ENCODE assay signal across 8 cellular contexts in genomic region chr12:576613-577110, GRCh38.
A peak's percentile ranks its signal among the peaks of the same experiment; 100 is the strongest.
DNase-seq lines count a peak whose midpoint lies in the region; ATAC-seq and TF ChIP-seq lines count a peak whose summit lies in the region.

No MANE protein-coding gene starts in this region.

- no peak for TF ChIP-seq CTCF in CD4-positive, alpha-beta T cell (IDR thresholded peaks at IDR 0.05)
- no peak for TF ChIP-seq CTCF in MM.1S (IDR thresholded peaks at IDR 0.05; ENCODE audit: low read length)
- no peak for TF ChIP-seq CTCF in osteoblast (IDR thresholded peaks at IDR 0.05; ENCODE audit: extremely low read depth, low read depth, low read length)

- H3K4me1 ChIP-seq in MM.1S (ENCODE audit: low read length), result peaks cover 4% of the 10 kb centered on the region; the same call in 1 of the 2 replicates
- H3K4me1 ChIP-seq in osteoblast (ENCODE audit: insufficient read depth, low read length), result peaks cover 27% of the 10 kb centered on the region

- no peaks in the 10 kb centered on the region for H3K36me3 Mint-ChIP-seq in CD4-positive, alpha-beta T cell (ENCODE audit: low read depth)
- no peaks in the 10 kb centered on the region for H3K36me3 Mint-ChIP-seq in effector memory CD8-positive, alpha-beta T cell (ENCODE audit: insufficient read depth)

- H3K4me3 ChIP-seq in MM.1S (ENCODE audit: low read length) (no peak overlapping the region), osteoblast (ENCODE audit: insufficient read depth, low read length) (no peak overlapping the region)

- H3F3A ChIP-seq in MM.1S (ENCODE audit: insufficient read depth, low read length), result no peaks in the 10 kb centered on the region

- peak overlapping the region; percentile 22 for H3K27ac Mint-ChIP-seq in CD4-positive, alpha-beta T cell
- peak overlapping the region in 1 of 2 donors; percentile 88 for H3K27ac Mint-ChIP-seq in effector memory CD8-positive, alpha-beta T cell

- DNase-seq in CD4-positive, alpha-beta T cell, result no peak
- DNase-seq in MM.1S (no peak), osteoblast (ENCODE audit: insufficient read length, low spot score, missing footprints) (peak; percentile 51), anterior cingulate cortex (lab: John Stamatoyannopoulos, UW) (no peak), OCI-M2 (lab: John Stamatoyannopoulos, UW; ENCODE audit: unreplicated experiment) (no peak)
- DNase-seq in effector memory CD8-positive, alpha-beta T cell, result no peak

- H3K36me3 ChIP-seq in MM.1S (replicated peaks; ENCODE audit: insufficient read depth, low read length) (no peaks in the 10 kb centered on the region), osteoblast (ENCODE audit: insufficient read depth, low read length) (no peaks in the 10 kb centered on the region)

- no peaks in the 10 kb centered on the region for H3K9me3 ChIP-seq in CD4-positive, alpha-beta T cell (ENCODE audit: control insufficient read depth, low read length)
- H3K9me3 ChIP-seq in MM.1S (replicated peaks; ENCODE audit: insufficient read depth, low read length), result no peaks in the 10 kb centered on the region
- H3K9me3 ChIP-seq in osteoblast (ENCODE audit: low read depth, low read length), result no peaks in the 10 kb centered on the region

- no peaks in the 10 kb centered on the region for H4K20me1 ChIP-seq in MM.1S (ENCODE audit: insufficient read depth, low read length)
- H4K20me1 ChIP-seq in osteoblast (ENCODE audit: insufficient read depth, low read length), result no peaks in the 10 kb centered on the region

- H3K4me2 ChIP-seq in MM.1S (ENCODE audit: low read depth, low read length), result peak overlapping the region; percentile 35; the same call in 1 of the 2 replicates
- peak overlapping the region; percentile 45 for H3K4me2 ChIP-seq in osteoblast (ENCODE audit: insufficient read depth, low read length)

- intact Hi-C loops in CD4-positive, alpha-beta T cell (cut with DNase I, micrococcal nuclease), result loop anchor here (1.0 to 10.0 kb wide), 8 partner anchors 51 to 1028 kb away; partner anchors contain the start of genes NINJ2 (in 1 of the 2) and RAD52 (in 1 of the 2)

- peaks cover 19% of the 10 kb centered on the region for H3K4me1 Mint-ChIP-seq in CD4-positive, alpha-beta T cell (ENCODE audit: low read depth)
- peaks cover 5 to 13% of the 10 kb centered on the region in 2 donors for H3K4me1 Mint-ChIP-seq in effector memory CD8-positive, alpha-beta T cell (ENCODE audit: low read depth in 2 of 2)

- CTCF ChIA-PET in CD4-positive, alpha-beta T cell (lab: Charles Lee), result interaction anchor here (0.6 to 3.6 kb wide), 53 partner anchors 10 to 1007 kb away, joined by 3 to 31 read pairs (median 4); partner anchors contain the start of genes NINJ2, RAD52 and WNK1

- no peak overlapping the region for H3K4me3 Mint-ChIP-seq in CD4-positive, alpha-beta T cell
- H3K4me3 Mint-ChIP-seq in effector memory CD8-positive, alpha-beta T cell, result peak overlapping the region; percentile 66 to 73

- H3K27me3 Mint-ChIP-seq in CD4-positive, alpha-beta T cell, result no peaks in the 10 kb centered on the region
- H3K27me3 Mint-ChIP-seq in effector memory CD8-positive, alpha-beta T cell, result no peaks in the 10 kb centered on the region

- no peaks in the 10 kb centered on the region for H3K9me3 Mint-ChIP-seq in CD4-positive, alpha-beta T cell
- H3K9me3 Mint-ChIP-seq in effector memory CD8-positive, alpha-beta T cell, result no peaks in the 10 kb centered on the region

- no peak overlapping the region; the same call in 1 of the 2 replicates for H3K9ac ChIP-seq in MM.1S (ENCODE audit: low read length)

- H3K9me2 ChIP-seq in MM.1S (replicated peaks; ENCODE audit: insufficient read depth, low read length), result no peaks in the 10 kb centered on the region

- H3K79me2 ChIP-seq in MM.1S (ENCODE audit: low read length) (no peaks in the 10 kb centered on the region), osteoblast (ENCODE audit: insufficient read depth, low read length) (no peaks in the 10 kb centered on the region)

- no peak overlapping the region for H3K27ac ChIP-seq in CD4-positive, alpha-beta T cell (ENCODE audit: low read depth, low read length)
- H3K27ac ChIP-seq in MM.1S (ENCODE audit: low read length) (no peak overlapping the region), osteoblast (ENCODE audit: low read depth, low read length) (no peak overlapping the region)

- H3K27me3 ChIP-seq in CD4-positive, alpha-beta T cell (ENCODE audit: control insufficient read depth, insufficient read depth, low read length), result no peaks in the 10 kb centered on the region
- H3K27me3 ChIP-seq in MM.1S (replicated peaks; ENCODE audit: insufficient read depth, low read length), result no peaks in the 10 kb centered on the region
- no peaks in the 10 kb centered on the region for H3K27me3 ChIP-seq in osteoblast (ENCODE audit: insufficient read depth, low read length)

- no peak for ATAC-seq in CD4-positive, alpha-beta T cell (ENCODE audit: poor library complexity)
- ATAC-seq in effector memory CD8-positive, alpha-beta T cell (replicated peaks), result no peak
- ATAC-seq in GM21825 (IDR thresholded peaks at IDR 0.05; ENCODE audit: unreplicated experiment), result no peak
- no peak for ATAC-seq in HG02852 (IDR thresholded peaks at IDR 0.05; ENCODE audit: unreplicated experiment)

- POLR2A ChIA-PET in CD4-positive, alpha-beta T cell (lab: Charles Lee), result interaction anchor here (0.9 to 2.9 kb wide), 21 partner anchors 13 to 1025 kb away, joined by 3 to 33 read pairs (median 4); partner anchors contain the start of genes NINJ2 and WNK1

- H2AFZ ChIP-seq in MM.1S (ENCODE audit: low read length) (peak overlapping the region; percentile 89), osteoblast (ENCODE audit: low read length) (peak overlapping the region; percentile 87)
